ENCODE assay signal across 16 cellular contexts in the genomic region with DNA sequence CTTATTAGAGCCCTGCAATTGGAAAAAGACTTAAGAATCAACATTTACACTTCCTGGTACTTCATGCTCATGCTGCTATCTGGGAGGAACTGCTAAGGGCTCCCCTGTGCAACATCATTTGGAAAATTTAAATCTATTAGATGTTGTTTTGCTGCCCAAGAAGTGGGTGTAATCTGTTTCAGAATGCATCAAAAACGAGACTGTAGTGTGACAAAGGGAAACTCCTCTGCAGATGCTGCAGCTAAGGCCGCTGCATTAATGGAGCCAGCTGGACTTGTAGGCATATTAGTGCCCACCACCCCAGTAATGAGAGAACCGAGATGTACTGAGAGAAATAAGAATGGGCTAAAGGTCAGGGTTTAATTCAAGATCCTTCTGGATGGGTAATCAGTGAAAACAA.
"Had no signal": no experiment of that assay in that cellular context is flagged by ENCODE, and none has a peak within 500 bp of the region (broad histone marks: within the 10 kb centered on the region; RNA-seq: fewer than 3 reads in every experiment).

No MANE protein-coding gene starts in this region.

- H3K27me3 ChIP-seq: breast epithelium, foreskin keratinocyte, ovary had no signal

- H3K4me1 Mint-ChIP-seq: activated naive CD8-positive, alpha-beta T cell treated with anti-CD3 and anti-CD28 coated beads, Interleukin-2, amount 10 ng/mL, durations not matched to agents 7 days and 5 days; memory B cell; naive thymus-derived CD4-positive, alpha-beta T cell; stimulated activated naive CD8-positive, alpha-beta T cell treated with anti-CD3 and anti-CD28 coated beads, Interleukin-15, amount 100 ng/mL, for 72 hours had no signal

- H3K36me3 Mint-ChIP-seq: activated naive CD8-positive, alpha-beta T cell treated with anti-CD3 and anti-CD28 coated beads, Interleukin-2, amount 10 ng/mL, durations not matched to agents 7 days and 5 days; memory B cell had no signal

- H3K9me3 ChIP-seq: breast epithelium, mucosa of descending colon, ovary had no signal

- H3K36me3 ChIP-seq: breast epithelium, ovary had no signal

- ATAC-seq: foreskin keratinocyte; left ventricle myocardium superior; mucosa of descending colon; naive thymus-derived CD4-positive, alpha-beta T cell; sciatic nerve; stimulated activated naive CD8-positive, alpha-beta T cell treated with anti-CD3 and anti-CD28 coated beads, Interleukin-15, amount 100 ng/mL, for 72 hours had no signal

- H3K27me3 Mint-ChIP-seq: activated naive CD8-positive, alpha-beta T cell treated with anti-CD3 and anti-CD28 coated beads, Interleukin-2, amount 10 ng/mL, durations not matched to agents 7 days and 5 days had no signal

- H3K27ac ChIP-seq: breast epithelium, foreskin keratinocyte, ovary had no signal

- H3K4me1 ChIP-seq: breast epithelium had no signal

- H3K4me3 Mint-ChIP-seq: activated naive CD8-positive, alpha-beta T cell treated with anti-CD3 and anti-CD28 coated beads, Interleukin-2, amount 10 ng/mL, durations not matched to agents 7 days and 5 days; memory B cell; naive thymus-derived CD4-positive, alpha-beta T cell; stimulated activated naive CD8-positive, alpha-beta T cell treated with anti-CD3 and anti-CD28 coated beads, Interleukin-15, amount 100 ng/mL, for 72 hours; type B pancreatic cell had no signal

- DNase-seq: activated CD4-positive, alpha-beta T cell treated with anti-CD3 and anti-CD28 coated beads for 48 hours; activated CD8-positive, alpha-beta memory T cell treated with anti-CD3 and anti-CD28 coated beads, Interleukin-2, amount 50 U/mL, for 48 hours; activated naive CD8-positive, alpha-beta T cell treated with anti-CD3 and anti-CD28 coated beads, Interleukin-2, amount 10 ng/mL, durations not matched to agents 7 days and 5 days; aorta; cerebellar nuclear complex; effector memory CD4-positive, alpha-beta T cell; foreskin keratinocyte; left ventricle myocardium superior; mucosa of descending colon; naive thymus-derived CD4-positive, alpha-beta T cell; ovary; stimulated activated naive CD8-positive, alpha-beta T cell treated with anti-CD3 and anti-CD28 coated beads, Interleukin-15, amount 100 ng/mL, for 72 hours had no signal

- H3K27ac Mint-ChIP-seq: activated naive CD8-positive, alpha-beta T cell treated with anti-CD3 and anti-CD28 coated beads, Interleukin-2, amount 10 ng/mL, durations not matched to agents 7 days and 5 days; memory B cell; naive thymus-derived CD4-positive, alpha-beta T cell; stimulated activated naive CD8-positive, alpha-beta T cell treated with anti-CD3 and anti-CD28 coated beads, Interleukin-15, amount 100 ng/mL, for 72 hours; type B pancreatic cell had no signal

- H3K4me3 ChIP-seq: breast epithelium, mucosa of descending colon, ovary had no signal
